9 cellular contexts compared by ENCODE assay signal in the genomic region with DNA sequence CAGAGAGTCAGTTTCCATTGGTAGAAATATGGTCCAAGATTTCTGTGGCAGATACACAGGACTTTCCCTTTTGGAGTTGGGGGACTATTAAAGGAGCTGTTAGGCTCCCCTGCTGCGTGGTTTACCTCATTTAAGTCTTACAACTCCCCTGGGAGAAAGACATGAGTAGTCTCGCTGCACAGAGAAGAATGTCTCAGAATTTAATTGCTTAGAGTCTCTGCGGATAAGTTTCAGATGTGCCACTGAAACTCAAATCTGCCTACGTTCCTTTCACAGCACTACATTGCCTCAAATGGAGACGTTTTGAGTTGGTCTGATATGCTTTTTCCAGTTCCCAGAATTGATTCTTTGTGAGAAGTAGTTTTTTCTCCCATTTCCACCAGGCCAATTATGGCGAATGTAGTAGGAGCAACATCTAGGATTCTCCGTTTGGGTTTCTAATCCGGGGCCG. TPM values are rescaled to one million over a fixed set of nuclear protein-coding genes. Genes with fewer than 3 reads are reported as not detected.
A peak's percentile ranks its signal among the peaks of the same experiment; 100 is the strongest.
DNase-seq lines count a peak whose midpoint lies in the region; ATAC-seq, FAIRE-seq and TF ChIP-seq lines count a peak whose summit lies in the region.
"Had no signal": no experiment of that assay in that cellular context is flagged by ENCODE, and none has a peak within 500 bp of the region (broad histone marks: within the 10 kb centered on the region; RNA-seq: fewer than 3 reads in every experiment).

No MANE protein-coding gene starts in this region.

- peaks cover 12 to 33% of the 10 kb centered on the region in 2 experiments for H3K27me3 ChIP-seq in endothelial cell of umbilical vein (ENCODE audit: control insufficient read depth in 2 of 2, insufficient read depth in 2 of 2, low read length in 2 of 2)
- peaks cover 0 to 78% (median 36%) of the 10 kb centered on the region in 7 donors for H3K27me3 ChIP-seq in spleen (replicated peaks in 1 of 7)
- no peaks in the 10 kb centered on the region for H3K27me3 ChIP-seq in Caco-2 (replicated peaks; ENCODE audit: control insufficient read depth, insufficient read depth, low read length)

- DNase-seq in Calu3: no peak
- DNase-seq in endothelial cell of umbilical vein (ENCODE audit: low read depth, low spot score): no peak
- DNase-seq in spleen: no peak
- no peak for DNase-seq in Caco-2
- DNase-seq in epidermal melanocyte (ENCODE audit: insufficient read length, low spot score): no peak
- DNase-seq in NCI-H187 (lab: John Stamatoyannopoulos, UW): no peak

- H3K9me3 ChIP-seq in endothelial cell of umbilical vein (replicated peaks; ENCODE audit: control insufficient read depth, insufficient read depth, low read length): no peaks in the 10 kb centered on the region
- no peaks in the 10 kb centered on the region for H3K9me3 ChIP-seq in spleen
- H3K9me3 ChIP-seq in Caco-2: no peaks in the 10 kb centered on the region

- POLR2A ChIA-PET in endothelial cell of umbilical vein (lab: Charles Lee) (no interaction called here), Caco-2 (lab: Charles Lee) (no interaction called here)

- TF ChIP-seq POLR2A in endothelial cell of umbilical vein (IDR thresholded peaks at IDR 0.05; ENCODE audit: low read depth, low read length): no peak
- TF ChIP-seq POLR2A in spleen (IDR thresholded peaks at IDR 0.05): no peak

- BruUV-seq in Calu3 (replicated peaks; lab: Mats Ljungman, UMichigan): no TSS peak
- no TSS peak for BruUV-seq in endothelial cell of umbilical vein (replicated peaks; lab: Mats Ljungman, UMichigan)
- BruUV-seq in Caco-2 (replicated peaks; lab: Mats Ljungman, UMichigan): no TSS peak

- CTCF ChIA-PET in Calu3 (lab: Charles Lee) (no interaction called here), endothelial cell of umbilical vein (lab: Charles Lee) (no interaction called here), Caco-2 (lab: Charles Lee) (no interaction called here)

- no peaks in the 10 kb centered on the region for H3K79me2 ChIP-seq in endothelial cell of umbilical vein (ENCODE audit: control insufficient read depth, insufficient read depth, low read length)

- dilution Hi-C loops in endothelial cell of umbilical vein (cut with MboI; ENCODE audit: extremely low pct_ligation_motif_present, low sequenced_read_pairs): no loop called here

- H3K27ac ChIP-seq in endothelial cell of umbilical vein (ENCODE audit: insufficient read depth, low read depth, low read length): no peak overlapping the region
- H3K27ac ChIP-seq in spleen: no peak overlapping the region
- H3K27ac ChIP-seq: epithelial cell of prostate had no signal

- 12 to 17% (median 14%) methylated on average over 9 of the region's 9 CpGs for WGBS in spleen, 5 donors

- peaks cover 47% of the 10 kb centered on the region for H3K27me3 Mint-ChIP-seq in Calu3 (ENCODE audit: unreplicated experiment)
- H3K27me3 Mint-ChIP-seq in Caco-2 (ENCODE audit: insufficient read depth, unreplicated experiment): peaks cover 2% of the 10 kb centered on the region

- no peaks in the 10 kb centered on the region for H3K9me3 Mint-ChIP-seq in Calu3 (ENCODE audit: low read depth, unreplicated experiment)
- no peaks in the 10 kb centered on the region for H3K9me3 Mint-ChIP-seq in Caco-2 (ENCODE audit: unreplicated experiment)

- H3K4me3 Mint-ChIP-seq in Calu3 (ENCODE audit: low read depth, unreplicated experiment) (peak overlapping the region; percentile 70), Caco-2 (ENCODE audit: unreplicated experiment) (no peak overlapping the region)

- peak; percentile 28 for ATAC-seq in GM19467 (IDR thresholded peaks at IDR 0.05; ENCODE audit: unreplicated experiment)
- peak; percentile 47 for ATAC-seq in HG03520 (IDR thresholded peaks at IDR 0.05; ENCODE audit: unreplicated experiment)

- no peak overlapping the region for H2AFZ ChIP-seq in endothelial cell of umbilical vein (ENCODE audit: low read depth, low read length)

- peak overlapping the region in 2 of 3 experiments; percentile 19 to 46 for H3K4me3 ChIP-seq in endothelial cell of umbilical vein (replicated peaks in 1 of 3; ENCODE audit: insufficient read depth in 1 of 3, low read depth in 1 of 3, low read length in 3 of 3)
- peak overlapping the region in 7 of 8 donors; percentile 52 to 76 (median 58) for H3K4me3 ChIP-seq in spleen
- H3K4me3 ChIP-seq in Caco-2 (ENCODE audit: low read depth, low read length): no peak overlapping the region

- H3K36me3 ChIP-seq in endothelial cell of umbilical vein (ENCODE audit: control insufficient read depth in 2 of 2, extremely low read depth in 1 of 2, insufficient read depth in 2 of 2, low read length in 2 of 2) (no peaks in the 10 kb centered on the region), spleen (no peaks in the 10 kb centered on the region), Caco-2 (ENCODE audit: control insufficient read depth, insufficient read depth, low read length) (no peaks in the 10 kb centered on the region)

- H3K4me1 Mint-ChIP-seq in Calu3 (ENCODE audit: low read depth, unreplicated experiment) (no peaks in the 10 kb centered on the region), Caco-2 (ENCODE audit: low read depth, unreplicated experiment) (no peaks in the 10 kb centered on the region)

- intact Hi-C loops in Calu3 (cut with micrococcal nuclease; ENCODE audit: unreplicated experiment): no loop called here
- intact Hi-C loops in endothelial cell of umbilical vein (cut with micrococcal nuclease): no loop called here
- intact Hi-C loops in spleen (cut with DNase I; ENCODE audit: low total_unique reads): no loop called here
- intact Hi-C loops in Caco-2 (cut with micrococcal nuclease; ENCODE audit: unreplicated experiment): no loop called here

- H3K4me1 ChIP-seq in endothelial cell of umbilical vein (ENCODE audit: control insufficient read depth, extremely low read depth, insufficient read depth, low read length): no peaks in the 10 kb centered on the region
- peaks cover 0 to 24% (median 18%) of the 10 kb centered on the region in 6 donors for H3K4me1 ChIP-seq in spleen
- no peaks in the 10 kb centered on the region for H3K4me1 ChIP-seq in Caco-2

- H3K9me1 ChIP-seq in endothelial cell of umbilical vein (replicated peaks; ENCODE audit: control insufficient read depth, extremely low read depth, insufficient read depth, low read length): no peaks in the 10 kb centered on the region

- no peak for FAIRE-seq in endothelial cell of umbilical vein (lab: Jason Lieb, UNC)

- no peak overlapping the region for H3K9ac ChIP-seq in endothelial cell of umbilical vein (replicated peaks; ENCODE audit: extremely low read depth, insufficient read depth, low read length)

- TF ChIP-seq CTCF in Calu3 (IDR thresholded peaks at IDR 0.05; ENCODE audit: unreplicated experiment) (no peak), endothelial cell of umbilical vein (IDR thresholded peaks at IDR 0.05; ENCODE audit: extremely low read depth in 1 of 2, insufficient read depth in 1 of 2, low read depth in 1 of 2, low read length in 2 of 2) (no peak), spleen (IDR thresholded peaks at IDR 0.05 in 8 of 11, conservative IDR thresholded peaks at IDR 0.05 in 3 of 11) (no peak), Caco-2 (IDR thresholded peaks at IDR 0.05; ENCODE audit: insufficient read depth in 1 of 2, low read depth in 1 of 2, low read length in 1 of 2, severe bottlenecking in 1 of 2, unreplicated experiment in 1 of 2) (no peak)

- no peaks in the 10 kb centered on the region for H4K20me1 ChIP-seq in endothelial cell of umbilical vein (replicated peaks; ENCODE audit: control insufficient read depth, extremely low read depth, insufficient read depth, low read length)

- H3K27ac Mint-ChIP-seq in Calu3 (ENCODE audit: unreplicated experiment) (no peak overlapping the region), Caco-2 (ENCODE audit: unreplicated experiment) (no peak overlapping the region)

- H3K36me3 Mint-ChIP-seq in Calu3 (ENCODE audit: insufficient read depth, unreplicated experiment) (peaks cover 9% of the 10 kb centered on the region), Caco-2 (ENCODE audit: insufficient read depth, unreplicated experiment) (no peaks in the 10 kb centered on the region)

- H3K4me2 ChIP-seq in endothelial cell of umbilical vein (ENCODE audit: insufficient read depth, low read length): peak overlapping the region; percentile 64

TF ChIP-seq in endothelial cell of umbilical vein, 7 proteins besides CTCF, POLR2A, EP300 and RAD21:
- TF ChIP-seq FOS (IDR thresholded peaks at IDR 0.05; ENCODE audit: borderline replicate concordance, insufficient read depth, low read length) (no peak), POLR2AphosphoS5 (IDR thresholded peaks at IDR 0.05; ENCODE audit: insufficient read depth, low read depth, low read length) (no peak), JUN (IDR thresholded peaks at IDR 0.05; ENCODE audit: borderline replicate concordance, insufficient read depth, insufficient read length, low read depth) (no peak), GATA2 (IDR thresholded peaks at IDR 0.05; ENCODE audit: insufficient read depth, insufficient read length, low read depth, low read length) (no peak), MYC (IDR thresholded peaks at IDR 0.05; ENCODE audit: low read depth, low read length) (no peak), EZH2 (IDR thresholded peaks at IDR 0.05; ENCODE audit: borderline replicate concordance, low read depth, low read length, severe bottlenecking) (no peak)
- TF ChIP-seq, protein P1, sequence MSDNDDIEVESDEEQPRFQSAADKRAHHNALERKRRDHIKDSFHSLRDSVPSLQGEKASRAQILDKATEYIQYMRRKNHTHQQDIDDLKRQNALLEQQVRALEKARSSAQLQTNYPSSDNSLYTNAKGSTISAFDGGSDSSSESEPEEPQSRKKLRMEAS (IDR thresholded peaks at IDR 0.05; ENCODE audit: insufficient read depth, insufficient read length): no peak

RNA-seq across cellular contexts. Expression of a gene that starts 0.6 kb away (rescaled TPM):
- total RNA-seq in Calu3 (2022): not detected in 2 replicates
- total RNA-seq in endothelial cell of umbilical vein: not detected in 2 replicates
- not detected in 2 replicates for polyA plus RNA-seq in endothelial cell of umbilical vein
- 0.01 TPM in 1 of 2 replicates, not detected in the other for polyA plus RNA-seq in endothelial cell of umbilical vein (2011; cell fraction: cytosol; rRNA removed)
- not detected in 2 replicates for polyA plus RNA-seq in endothelial cell of umbilical vein (2011; cell fraction: nucleus; rRNA removed)
- polyA plus RNA-seq in endothelial cell of umbilical vein (2012): not detected in 2 replicates
- 0.05 TPM in 1 of 2 replicates, not detected in the other for polyA minus RNA-seq in endothelial cell of umbilical vein
- not detected for polyA minus RNA-seq in endothelial cell of umbilical vein (2011; cell fraction: cytosol; rRNA and poly(A)+ RNA removed)
- polyA minus RNA-seq in endothelial cell of umbilical vein (2011; cell fraction: nucleus; rRNA and poly(A)+ RNA removed): 0.10 TPM in 1 of 2 replicates, not detected in the other
- 1 to 10 TPM; 1.2 to 4.0 (median 2.6) TPM for total RNA-seq in spleen
- under 1 TPM; 0.13 to 0.70 (median 0.41) TPM for polyA plus RNA-seq in spleen
- not detected in 2 replicates for total RNA-seq in Caco-2 (2022)
